In the genomic region with DNA sequence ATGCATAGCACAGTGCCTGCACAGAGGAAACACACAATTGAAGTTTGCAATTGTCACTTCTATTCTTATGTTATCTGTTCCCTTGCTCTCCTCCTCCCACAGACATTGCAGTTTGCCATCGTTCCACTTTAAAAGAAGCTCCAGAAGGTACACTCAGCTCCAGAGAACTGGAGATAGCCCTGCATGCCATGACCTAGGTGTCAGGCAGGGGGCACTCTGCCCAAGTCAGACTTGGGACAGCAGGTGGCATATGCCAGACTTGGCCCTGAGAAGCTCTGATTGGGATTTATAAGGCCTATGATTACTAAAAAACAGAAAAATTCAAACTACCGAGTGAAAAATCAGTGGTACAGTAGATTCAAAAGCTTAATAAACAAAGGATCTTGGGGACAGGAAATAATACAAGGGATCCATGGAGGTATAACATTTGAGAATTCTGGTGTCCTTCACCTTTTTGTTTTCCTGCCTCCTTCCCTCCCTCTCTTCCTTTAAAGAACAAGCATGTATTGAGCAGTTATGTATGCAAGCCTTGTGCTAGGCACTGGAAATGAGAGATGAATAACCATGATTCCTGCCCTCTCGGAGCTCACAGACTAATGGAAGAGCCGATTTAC, we compare ENCODE assay signal across 10 cellular contexts. TPM values are rescaled to one million over a fixed set of nuclear protein-coding genes. Genes with fewer than 3 reads are reported as not detected.
DNase-seq lines count a peak whose midpoint lies in the region; ATAC-seq, FAIRE-seq and TF ChIP-seq lines count a peak whose summit lies in the region.
"Had no signal": no experiment of that assay in that cellular context is flagged by ENCODE, and none has a peak within 500 bp of the region (broad histone marks: within the 10 kb centered on the region; RNA-seq: fewer than 3 reads in every experiment).

No MANE protein-coding gene starts in this region.

- H3K4me1 ChIP-seq in GM12878 (ENCODE audit: control insufficient read depth, insufficient read depth, low read length) = 0 out of 2 replicates have a peak, but pooled peaks cover 1% of the 10 kb centered on the region
- no peaks in the 10 kb centered on the region for H3K4me1 ChIP-seq in lower lobe of right lung
- H3K4me1 ChIP-seq: SJSA1 had no signal

- FAIRE-seq in GM12878 (lab: Jason Lieb, UNC) = peak; percentile 59
- FAIRE-seq: islet of Langerhans had no signal

- in situ Hi-C loops in GM12878 (cut with MboI) = no loop called here

- intact Hi-C loops in GM12878 (cut with micrococcal nuclease; ENCODE audit: unreplicated experiment) = loop anchor here (1.0 kb wide), 1 partner anchor 92 kb away; no protein-coding TSS in a partner anchor
- intact Hi-C loops in lower lobe of right lung (cut with DNase I) = no loop called here

- H3K79me2 ChIP-seq in GM12878 (ENCODE audit: control insufficient read depth, insufficient read depth, low read length) = no peaks in the 10 kb centered on the region

- RAD21 ChIA-PET in GM12878 (lab: Charles Lee; ENCODE audit: unreplicated experiment) = interaction anchor here (0.8 to 3.6 kb wide), 17 partner anchors 9 to 755 kb away, joined by 3 to 72 read pairs (median 4); no protein-coding TSS in a partner anchor

- H2AFZ ChIP-seq in GM12878 (ENCODE audit: control insufficient read depth, low read depth, low read length) = no peak overlapping the region

- H3K27me3 ChIP-seq in GM12878 (replicated peaks in 1 of 2; ENCODE audit: control insufficient read depth in 2 of 2, insufficient read depth in 2 of 2, low read length in 1 of 2) (no peaks in the 10 kb centered on the region), lower lobe of right lung (ENCODE audit: low read depth) (no peaks in the 10 kb centered on the region)
- H3K27me3 ChIP-seq: SJSA1 had no signal

- no peak for TF ChIP-seq POLR2A in GM12878 (IDR thresholded peaks at IDR 0.05; ENCODE audit: low read depth, low read length)

- peak; percentile 77 to 82 (median 79) for TF ChIP-seq CTCF in GM12878 (IDR thresholded peaks at IDR 0.05 in 2 of 3, conservative IDR thresholded peaks at IDR 0.05 in 1 of 3; ENCODE audit: control insufficient read depth in 2 of 3, extremely low read depth in 1 of 3, insufficient read depth in 1 of 3, low read depth in 3 of 3, low read length in 3 of 3)
- TF ChIP-seq CTCF in lower lobe of right lung (IDR thresholded peaks at IDR 0.05) = peak; percentile 59

- CTCF ChIA-PET in GM12878 (lab: Yijun Ruan, JAX) = interaction anchor here (0.7 to 6.6 kb wide), 37 partner anchors 9 to 755 kb away, joined by 3 to 230 read pairs (median 5); a partner anchor contains a TSS

- DNase-seq in Daoy (ENCODE audit: low read depth) (peak; percentile 56), LHCN-M2 (ENCODE audit: low read depth) (peak; percentile 30), GM12878 (ENCODE audit: low read depth, low spot score) (no peak), lower lobe of right lung (peak; percentile 51), NCI-H1048 (lab: John Stamatoyannopoulos, UW) (no peak), OCI-M2 (lab: John Stamatoyannopoulos, UW; ENCODE audit: unreplicated experiment) (no peak)
- DNase-seq in effector CD4-positive, alpha-beta T cell = no peak

- H3K9me3 ChIP-seq in GM12878 (replicated peaks; ENCODE audit: control insufficient read depth, insufficient read depth, low read length) (no peaks in the 10 kb centered on the region), lower lobe of right lung (no peaks in the 10 kb centered on the region)
- H3K9me3 ChIP-seq: SJSA1 had no signal

- POLR2A ChIA-PET in GM12878 (lab: Charles Lee) = no interaction called here

- no peaks in the 10 kb centered on the region for H3K36me3 ChIP-seq in GM12878 (ENCODE audit: control insufficient read depth in 2 of 2, insufficient read depth in 2 of 2, low read length in 1 of 2)
- no peaks in the 10 kb centered on the region for H3K36me3 ChIP-seq in lower lobe of right lung
- H3K36me3 ChIP-seq: SJSA1 had no signal

- no peaks in the 10 kb centered on the region for H4K20me1 ChIP-seq in GM12878 (ENCODE audit: control insufficient read depth, insufficient read depth)

- WGBS in GM12878 (ENCODE audit: insufficient coverage, insufficient replicate concordance, low lambda C conversion rate, missing lambda C conversion rate) = 23% methylated on average over 4 of the region's 4 CpGs

- TF ChIP-seq RAD21 in GM12878 (IDR thresholded peaks at IDR 0.05; ENCODE audit: insufficient read depth, low read depth, low read length) = peak; percentile 78

- no TSS peak for BruUV-seq in GM12878 (replicated peaks; lab: Mats Ljungman, UMichigan)

- H3K9ac ChIP-seq in GM12878 (ENCODE audit: control insufficient read depth, insufficient read depth, low read length) = no peak overlapping the region

- no peak for TF ChIP-seq EP300 in GM12878 (IDR thresholded peaks at IDR 0.05; ENCODE audit: borderline replicate concordance in 1 of 2, control insufficient read depth in 1 of 2, low read depth in 2 of 2, low read length in 2 of 2)

- peak; percentile 84 for ATAC-seq in GM19467 (IDR thresholded peaks at IDR 0.05; ENCODE audit: unreplicated experiment)
- peak; percentile 97 for ATAC-seq in GM12878
- peak; percentile 59 to 63 for ATAC-seq in lower lobe of right lung

- SMC1A ChIA-PET in GM12878 (lab: Charles Lee; ENCODE audit: uncharacterized antibody, unreplicated experiment) = interaction anchor here (0.7 to 7.2 kb wide), 23 partner anchors 8 to 753 kb away, joined by 3 to 127 read pairs (median 4); no protein-coding TSS in a partner anchor

- no peak overlapping the region for H3K4me2 ChIP-seq in GM12878 (ENCODE audit: control insufficient read depth, insufficient read depth)

- no peak overlapping the region for H3K4me3 ChIP-seq in GM12878
- no peak overlapping the region for H3K4me3 ChIP-seq in lower lobe of right lung
- H3K4me3 ChIP-seq: SJSA1 had no signal

- no peak overlapping the region for H3K27ac ChIP-seq in GM12878 (ENCODE audit: control insufficient read depth, insufficient read depth)
- no peak overlapping the region for H3K27ac ChIP-seq in lower lobe of right lung
- H3K27ac ChIP-seq: SJSA1 had no signal

TF ChIP-seq in GM12878, 131 proteins besides CTCF, POLR2A, EP300 and RAD21 (continues in another document):
- TF ChIP-seq HCFC1 (IDR thresholded peaks at IDR 0.05; ENCODE audit: low read length) = no peak
- TF ChIP-seq TAF1 (IDR thresholded peaks at IDR 0.05; ENCODE audit: borderline replicate concordance, low read depth, low read length) = no peak
- TF ChIP-seq, protein P1, sequence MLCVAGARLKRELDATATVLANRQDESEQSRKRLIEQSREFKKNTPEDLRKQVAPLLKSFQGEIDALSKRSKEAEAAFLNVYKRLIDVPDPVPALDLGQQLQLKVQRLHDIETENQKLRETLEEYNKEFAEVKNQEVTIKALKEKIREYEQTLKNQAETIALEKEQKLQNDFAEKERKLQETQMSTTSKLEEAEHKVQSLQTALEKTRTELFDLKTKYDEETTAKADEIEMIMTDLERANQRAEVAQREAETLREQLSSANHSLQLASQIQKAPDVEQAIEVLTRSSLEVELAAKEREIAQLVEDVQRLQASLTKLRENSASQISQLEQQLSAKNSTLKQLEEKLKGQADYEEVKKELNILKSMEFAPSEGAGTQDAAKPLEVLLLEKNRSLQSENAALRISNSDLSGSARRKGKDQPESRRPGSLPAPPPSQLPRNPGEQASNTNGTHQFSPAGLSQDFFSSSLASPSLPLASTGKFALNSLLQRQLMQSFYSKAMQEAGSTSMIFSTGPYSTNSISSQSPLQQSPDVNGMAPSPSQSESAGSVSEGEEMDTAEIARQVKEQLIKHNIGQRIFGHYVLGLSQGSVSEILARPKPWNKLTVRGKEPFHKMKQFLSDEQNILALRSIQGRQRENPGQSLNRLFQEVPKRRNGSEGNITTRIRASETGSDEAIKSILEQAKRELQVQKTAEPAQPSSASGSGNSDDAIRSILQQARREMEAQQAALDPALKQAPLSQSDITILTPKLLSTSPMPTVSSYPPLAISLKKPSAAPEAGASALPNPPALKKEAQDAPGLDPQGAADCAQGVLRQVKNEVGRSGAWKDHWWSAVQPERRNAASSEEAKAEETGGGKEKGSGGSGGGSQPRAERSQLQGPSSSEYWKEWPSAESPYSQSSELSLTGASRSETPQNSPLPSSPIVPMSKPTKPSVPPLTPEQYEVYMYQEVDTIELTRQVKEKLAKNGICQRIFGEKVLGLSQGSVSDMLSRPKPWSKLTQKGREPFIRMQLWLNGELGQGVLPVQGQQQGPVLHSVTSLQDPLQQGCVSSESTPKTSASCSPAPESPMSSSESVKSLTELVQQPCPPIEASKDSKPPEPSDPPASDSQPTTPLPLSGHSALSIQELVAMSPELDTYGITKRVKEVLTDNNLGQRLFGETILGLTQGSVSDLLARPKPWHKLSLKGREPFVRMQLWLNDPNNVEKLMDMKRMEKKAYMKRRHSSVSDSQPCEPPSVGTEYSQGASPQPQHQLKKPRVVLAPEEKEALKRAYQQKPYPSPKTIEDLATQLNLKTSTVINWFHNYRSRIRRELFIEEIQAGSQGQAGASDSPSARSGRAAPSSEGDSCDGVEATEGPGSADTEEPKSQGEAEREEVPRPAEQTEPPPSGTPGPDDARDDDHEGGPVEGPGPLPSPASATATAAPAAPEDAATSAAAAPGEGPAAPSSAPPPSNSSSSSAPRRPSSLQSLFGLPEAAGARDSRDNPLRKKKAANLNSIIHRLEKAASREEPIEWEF (IDR thresholded peaks at IDR 0.05; ENCODE audit: insufficient replicate concordance, low read depth, low read length) = no peak
- TF ChIP-seq SMC3 (IDR thresholded peaks at IDR 0.05; ENCODE audit: borderline replicate concordance, low read length) = peak; percentile 77
- TF ChIP-seq POLR2AphosphoS5 (IDR thresholded peaks at IDR 0.05; ENCODE audit: low read length) = no peak

RNA-seq across cellular contexts. Expression of a gene that starts 40.0 kb away (rescaled TPM):
- 13.6 and 23.5 TPM in 2 replicates for total RNA-seq in Daoy (2014; rRNA removed; shearing (Covaris generic))
- total RNA-seq in LHCN-M2 (2014; rRNA removed) = 0.06 TPM in 2 replicates
- polyA plus RNA-seq in LHCN-M2 (2012) = 0.27 TPM
- total RNA-seq in GM12878 (2013; cell fraction: nucleolus; rRNA removed) = 0.02 and 1.0 TPM in 2 replicates
- 0.06 TPM in 1 of 2 replicates, not detected in the other for total RNA-seq in GM12878 (2014; rRNA removed)
- not detected in 2 replicates for total RNA-seq in GM12878 (2014; rRNA removed; fragmentation: Illumina TruSeq; extraction: Trizol)
- total RNA-seq in GM12878 (2021) = 0.03 TPM in 2 replicates
- not detected for polyA plus RNA-seq in GM12878 (2011; ENCODE audit: low read depth)
- 0.12 and 0.23 TPM in 2 replicates for polyA plus RNA-seq in GM12878 (2011; rRNA removed)
- polyA plus RNA-seq in GM12878 (2011; cell fraction: cytosol; rRNA removed) = 0.02 and 0.06 TPM in 2 replicates
- polyA plus RNA-seq in GM12878 (2011; cell fraction: nucleus; rRNA removed) = 0.12 and 0.39 TPM in 2 replicates
- polyA plus RNA-seq in GM12878 (2012) = 0.01 TPM in 1 of 2 replicates, not detected in the other
- not detected in 2 replicates for polyA plus RNA-seq in GM12878 (2014; fragmentation: Illumina TruSeq; extraction: Trizol)
- not detected for polyA plus RNA-seq in GM12878 (2014; fragmentation: Nextera tagmentation; extraction: Ambion mirVana)
- polyA plus RNA-seq in GM12878 (2014; rRNA removed) = not detected in 2 replicates
- not detected for polyA plus RNA-seq in GM12878 (2016; fragmentation: Nextera tagmentation; extraction: Ambion mirVana)
- polyA minus RNA-seq in GM12878 (2011; rRNA and poly(A)+ RNA removed) = 0.05 and 0.07 TPM in 2 replicates
- polyA minus RNA-seq in GM12878 (2011; cell fraction: cytosol; rRNA and poly(A)+ RNA removed) = 0.21 TPM in 1 of 2 replicates, not detected in the other
- polyA minus RNA-seq in GM12878 (2011; cell fraction: nucleus; rRNA and poly(A)+ RNA removed) = 0.24 and 0.67 TPM in 2 replicates
- 1.1 TPM for total RNA-seq in lower lobe of right lung
- total RNA-seq: SJSA1 had no signal

Comparison
In these comparisons a context has a peak if more than half of its experiments do, and no peak if none do; other contexts are left out.
1. DNase-seq: peak in Daoy (single experiment), LHCN-M2 (single experiment) and lower lobe of right lung (single experiment); none in GM12878 (single experiment), NCI-H1048 (single experiment), OCI-M2 (single experiment) and effector CD4-positive, alpha-beta T cell (single experiment).
2. Peak in every context shown above with its lines, with median percentiles within 50 percentile points of each other: ATAC-seq.